Comparison of ENCODE assay signal across 23 cellular contexts in genomic region chr16:65510241-65510640, GRCh38.
"Had no signal": no experiment of that assay in that cellular context is flagged by ENCODE, and none has a peak within 500 bp of the region (broad histone marks: within the 10 kb centered on the region; RNA-seq: fewer than 3 reads in every experiment).

No MANE protein-coding gene starts in this region.

- H3K27me3 ChIP-seq: esophagus muscularis mucosa, foreskin keratinocyte, heart left ventricle, left lung, right atrium auricular region, stomach, thyroid gland, upper lobe of right lung had no signal

- DNase-seq: activated CD4-positive, alpha-beta T cell treated with anti-CD3 and anti-CD28 coated beads for 36 hours; activated CD4-positive, CD25-positive, alpha-beta regulatory T cell; activated CD8-positive, alpha-beta memory T cell treated with anti-CD3 and anti-CD28 coated beads, Interleukin-2, amount 10 ng/mL, durations not matched to agents 7 days and 5 days; activated CD8-positive, alpha-beta T cell treated with anti-CD3 and anti-CD28 coated beads, Interleukin-2, amount 10 ng/mL, durations not matched to agents 7 days and 5 days; activated naive CD4-positive, alpha-beta T cell; activated T-cell treated with anti-CD3 and anti-CD28 coated beads, Interleukin-2, amount 50 U/mL, for 72 hours; caudate nucleus; heart left ventricle; left lung; naive B cell; stimulated activated CD4-positive, alpha-beta T cell treated with anti-CD3 and anti-CD28 coated beads, Interleukin-15, amount 100 ng/mL, for 24 hours; stimulated activated CD4-positive, alpha-beta T cell treated with anti-CD3 and anti-CD28 coated beads, Interleukin-2, amount 100 ng/mL, for 24 hours; stimulated activated naive B cell treated with anti-CD40 and anti-IgM and Interleukin-4, amounts not matched to agents 10 μg/mL and 1 μg/mL and 100 μg/mL, for 72 hours; stomach; T-cell; thyroid gland; upper lobe of right lung had no signal

- H2AFZ ChIP-seq: parathyroid adenoma had no signal

- H3K4me1 ChIP-seq: foreskin keratinocyte, left lung, parathyroid adenoma, right atrium auricular region, stomach, thyroid gland, upper lobe of right lung had no signal

- H3K27ac ChIP-seq: esophagus muscularis mucosa, foreskin keratinocyte, heart left ventricle, left lung, parathyroid adenoma, right atrium auricular region, stomach, thyroid gland, upper lobe of right lung had no signal

- H3K36me3 ChIP-seq: esophagus muscularis mucosa, heart left ventricle, left lung, right atrium auricular region, stomach, thyroid gland, upper lobe of right lung had no signal

- H3K4me3 ChIP-seq: esophagus muscularis mucosa, heart left ventricle, left lung, lung, right atrium auricular region, stomach, thyroid gland, upper lobe of right lung had no signal

- H3K79me2 ChIP-seq: parathyroid adenoma had no signal

- H3K9ac ChIP-seq: parathyroid adenoma had no signal

- ATAC-seq: activated CD4-positive, alpha-beta T cell treated with anti-CD3 and anti-CD28 coated beads for 36 hours; activated CD8-positive, alpha-beta memory T cell treated with anti-CD3 and anti-CD28 coated beads, Interleukin-2, amount 10 ng/mL, durations not matched to agents 7 days and 5 days; activated CD8-positive, alpha-beta T cell treated with anti-CD3 and anti-CD28 coated beads, Interleukin-2, amount 10 ng/mL, durations not matched to agents 7 days and 5 days; activated naive CD4-positive, alpha-beta T cell treated with anti-CD3 and anti-CD28 coated beads, Interleukin-2, amount 50 U/mL, for 72 hours; activated T-cell treated with anti-CD3 and anti-CD28 coated beads, Interleukin-2, amount 50 U/mL, for 72 hours; heart left ventricle; left lung; stimulated activated naive B cell treated with anti-CD40 and anti-IgM and Interleukin-4, amounts not matched to agents 10 μg/mL and 1 μg/mL and 100 μg/mL, for 72 hours; T-cell; upper lobe of right lung had no signal

- H3K9me3 ChIP-seq: esophagus muscularis mucosa, heart left ventricle, right atrium auricular region, stomach, thyroid gland, upper lobe of right lung had no signal
